ENCODE assay signal across 8 cellular contexts in genomic region chr3:179563298-179563934, GRCh38. TPM values are rescaled to one million over a fixed set of nuclear protein-coding genes. Genes with fewer than 3 reads are reported as not detected.
DNase-seq lines count a peak whose midpoint lies in the region; ATAC-seq, FAIRE-seq and TF ChIP-seq lines count a peak whose summit lies in the region.

No MANE protein-coding gene starts in this region.

- DNase-seq in DMS53 (lab: John Stamatoyannopoulos, UW) (peak; percentile 82), HTR-8/SVneo (ENCODE audit: insufficient read length, low spot score) (peak; percentile 63), RPMI7951 (ENCODE audit: low read depth) (peak; percentile 79), fibroblast of peridontal ligament (ENCODE audit: extremely low read depth) (peak; percentile 61), nephron progenitor cell (peak; percentile 70)
- DNase-seq in activated T-helper 1 cell treated with anti-CD3 and anti-CD28 coated beads, Interleukin-2, amount 50 U/mL, for 16 hours (ENCODE audit: low read depth in 1 of 2, low spot score in 1 of 2): peak; percentile 32 to 44

- H3K4me3 Mint-ChIP-seq in nephron progenitor cell: peak overlapping the region; percentile 95
- peak overlapping the region; percentile 98 for H3K4me3 Mint-ChIP-seq in stimulated activated naive CD8-positive, alpha-beta T cell treated with anti-CD3 and anti-CD28 coated beads, Interleukin-15, Interleukin-2, amounts not matched to agents 100 ng/mL and 50 ng/mL, for 24 hours

- peak; percentile 48 for ATAC-seq in GM21423 (IDR thresholded peaks at IDR 0.05; ENCODE audit: unreplicated experiment)

- H3K9me3 Mint-ChIP-seq in nephron progenitor cell: no peaks in the 10 kb centered on the region
- H3K9me3 Mint-ChIP-seq in stimulated activated naive CD8-positive, alpha-beta T cell treated with anti-CD3 and anti-CD28 coated beads, Interleukin-15, Interleukin-2, amounts not matched to agents 100 ng/mL and 50 ng/mL, for 24 hours: no peaks in the 10 kb centered on the region

- peak; percentile 25 for TF ChIP-seq CTCF in nephron progenitor cell (IDR thresholded peaks at IDR 0.05)

- peaks cover 32% of the 10 kb centered on the region for H3K4me1 Mint-ChIP-seq in nephron progenitor cell
- peaks cover 34% of the 10 kb centered on the region for H3K4me1 Mint-ChIP-seq in stimulated activated naive CD8-positive, alpha-beta T cell treated with anti-CD3 and anti-CD28 coated beads, Interleukin-15, Interleukin-2, amounts not matched to agents 100 ng/mL and 50 ng/mL, for 24 hours (ENCODE audit: low read depth)

- no peak for FAIRE-seq in HTR-8/SVneo (lab: Jason Lieb, UNC)

- H3K27ac Mint-ChIP-seq in nephron progenitor cell: peak overlapping the region; percentile 92
- peak overlapping the region; percentile 95 for H3K27ac Mint-ChIP-seq in stimulated activated naive CD8-positive, alpha-beta T cell treated with anti-CD3 and anti-CD28 coated beads, Interleukin-15, Interleukin-2, amounts not matched to agents 100 ng/mL and 50 ng/mL, for 24 hours

- no peaks in the 10 kb centered on the region for H3K27me3 Mint-ChIP-seq in nephron progenitor cell (ENCODE audit: low read depth, poor library complexity)
- peaks cover 7% of the 10 kb centered on the region for H3K27me3 Mint-ChIP-seq in stimulated activated naive CD8-positive, alpha-beta T cell treated with anti-CD3 and anti-CD28 coated beads, Interleukin-15, Interleukin-2, amounts not matched to agents 100 ng/mL and 50 ng/mL, for 24 hours

- no peaks in the 10 kb centered on the region for H3K36me3 Mint-ChIP-seq in nephron progenitor cell (ENCODE audit: low read depth)
- H3K36me3 Mint-ChIP-seq in stimulated activated naive CD8-positive, alpha-beta T cell treated with anti-CD3 and anti-CD28 coated beads, Interleukin-15, Interleukin-2, amounts not matched to agents 100 ng/mL and 50 ng/mL, for 24 hours (ENCODE audit: low read depth): no peaks in the 10 kb centered on the region

RNA-seq across cellular contexts. Expression of gene ACTL6A, which starts 0.7 kb away (rescaled TPM):
- 127 and 161 TPM in 2 replicates for total RNA-seq in RPMI7951 (2014; rRNA removed; shearing (Covaris generic))

RNA-seq across cellular contexts. Expression of gene MRPL47, which starts 41.0 kb away (rescaled TPM):
- 95.4 and 107 TPM in 2 replicates for total RNA-seq in RPMI7951 (2014; rRNA removed; shearing (Covaris generic))

RNA-seq across cellular contexts. Expression of gene NDUFB5, which starts 41.2 kb away (rescaled TPM):
- total RNA-seq in RPMI7951 (2014; rRNA removed; shearing (Covaris generic)): 222 TPM in 2 replicates

Comparison
In these comparisons a context has a peak if more than half of its experiments do, and no peak if none do; other contexts are left out.
1. Peak in every context shown above with its lines: DNase-seq and ATAC-seq.